22 cellular contexts compared by ENCODE assay signal in the genomic region with DNA sequence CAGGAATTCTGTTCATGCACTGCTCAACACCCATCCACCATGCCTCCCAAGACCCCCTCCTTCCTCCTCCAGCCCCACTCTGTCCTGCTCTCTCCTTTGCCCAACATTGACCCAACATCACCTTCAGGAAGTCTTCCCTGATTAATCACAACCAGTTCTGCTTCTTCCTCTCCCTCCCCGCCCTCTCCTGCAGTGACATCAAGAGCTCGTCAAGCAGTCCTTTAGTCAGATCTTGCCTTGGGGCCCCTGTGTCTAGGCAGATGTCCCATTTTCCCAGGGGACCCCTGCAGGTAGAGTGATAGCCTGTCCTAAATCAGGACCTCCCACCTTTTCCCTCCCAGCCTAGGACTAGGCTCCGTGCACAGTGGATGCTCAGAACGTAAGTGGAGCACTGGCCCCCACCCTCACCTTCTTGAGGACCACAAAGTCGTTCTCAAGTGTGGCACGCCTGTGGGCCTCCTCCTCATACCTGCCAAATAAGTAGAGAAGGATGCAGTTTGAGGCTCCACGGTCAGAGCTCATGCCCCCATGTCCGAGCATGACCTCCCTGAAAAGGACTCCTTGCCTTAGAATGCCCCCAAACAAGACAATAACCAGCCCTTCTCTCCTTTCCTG. TPM values are rescaled to one million over a fixed set of nuclear protein-coding genes. Genes with fewer than 3 reads are reported as not detected.
DNase-seq lines count a peak whose midpoint lies in the region; ATAC-seq, FAIRE-seq and TF ChIP-seq lines count a peak whose summit lies in the region.
"Had no signal": no experiment of that assay in that cellular context is flagged by ENCODE, and none has a peak within 500 bp of the region (broad histone marks: within the 10 kb centered on the region; RNA-seq: fewer than 3 reads in every experiment).

No MANE protein-coding gene starts in this region.

- 1% methylated on average over 8 of the region's 8 CpGs for WGBS in K562 (ENCODE audit: insufficient coverage, low coverage, missing lambda C conversion rate)
- no CpG with 5 or more reads among the region's 8 CpGs for WGBS in trophoblast cell (ENCODE audit: extremely low coverage, insufficient coverage, insufficient read length)

- no peaks in the 10 kb centered on the region for H3K9me1 ChIP-seq in K562 (ENCODE audit: control insufficient read depth, insufficient read depth, low read length)

- no peak for TF ChIP-seq POLR2A in K562 (conservative IDR thresholded peaks at IDR 0.05)

- POLR2A ChIA-PET in K562 (lab: Yijun Ruan, JAX) = interaction anchor here (0.6 kb wide), 1 partner anchor 14 kb away, joined by 5 read pairs; no protein-coding TSS in a partner anchor

- H4K12ac ChIP-seq in trophoblast cell (ENCODE audit: low read depth, low read length) = no peak overlapping the region

- no peak overlapping the region for H4K8ac ChIP-seq in trophoblast cell (ENCODE audit: low read depth, low read length)

- DNase-seq in K562 (ENCODE audit: extremely low read depth in 1 of 4, low spot score in 3 of 4) = no peak
- DNase-seq in epithelial cell of prostate (ENCODE audit: low read depth, low spot score) = no peak
- DNase-seq in trophoblast cell = peak; percentile 44 to 68
- no peak for DNase-seq in stimulated activated CD4-positive, alpha-beta T cell treated with anti-CD3 and anti-CD28 coated beads, Interleukin-2, amount 100 ng/mL, for 48 hours
- DNase-seq in SK-N-DZ (ENCODE audit: low spot score) = no peak
- DNase-seq in GDM1 (lab: John Stamatoyannopoulos, UW) = no peak
- DNase-seq: BE2C; CD8-positive, alpha-beta T cell; COR-L47; DMS153; DMS79 treated with DMSO at 0.1 percent for 48 hours; EL had no signal

- no peak overlapping the region for H2AK5ac ChIP-seq in trophoblast cell (ENCODE audit: low read length)

- no peak for ATAC-seq in K562
- ATAC-seq in HG03039 (IDR thresholded peaks at IDR 0.05; ENCODE audit: unreplicated experiment) = no peak
- ATAC-seq: CD8-positive, alpha-beta T cell had no signal

- H4K20me1 ChIP-seq in K562 (replicated peaks; ENCODE audit: control insufficient read depth, insufficient read depth, low read length) = peaks cover 6% of the 10 kb centered on the region; the same call in 1 of the 2 replicates

- H3K4me2 ChIP-seq in K562 (ENCODE audit: insufficient read depth, low read length) (no peak overlapping the region), trophoblast cell (ENCODE audit: low read length) (no peak overlapping the region)
- H3K4me2 ChIP-seq: A549 had no signal

- no peak overlapping the region for H3K14ac ChIP-seq in trophoblast cell (ENCODE audit: low read length)

- in situ Hi-C loops in K562 (cut with MboI) = no loop called here

- H2BK120ac ChIP-seq in trophoblast cell (ENCODE audit: insufficient read depth, low read length, poor library complexity) = no peak overlapping the region

- no peak overlapping the region for H2BK12ac ChIP-seq in trophoblast cell (ENCODE audit: low read length)

- no peak overlapping the region for H2BK5ac ChIP-seq in trophoblast cell (ENCODE audit: low read depth, low read length, poor library complexity)

- no peak for TF ChIP-seq CTCF in K562 (IDR thresholded peaks at IDR 0.05 in 2 of 3, conservative IDR thresholded peaks at IDR 0.05 in 1 of 3; ENCODE audit: insufficient read depth in 2 of 3, low read depth in 1 of 3, low read length in 3 of 3)

- no peak for FAIRE-seq in K562 (lab: Jason Lieb, UNC)
- FAIRE-seq: A549, D721Med, G401.6, GM12892, H1, HTR-8/SVneo had no signal

- H2AFZ ChIP-seq in K562 (ENCODE audit: low read depth, low read length) (no peak overlapping the region), trophoblast cell (ENCODE audit: insufficient read depth, low read length, poor library complexity) (no peak overlapping the region)

- H3K27ac ChIP-seq in K562 (ENCODE audit: extremely low read depth, low read depth, low read length) (no peak overlapping the region), epithelial cell of prostate (peak overlapping the region; percentile 52), trophoblast cell (ENCODE audit: low read depth, low read length) (no peak overlapping the region)
- H3K27ac ChIP-seq: A549, C4-2B had no signal

- H3K4me1 ChIP-seq in K562 (replicated peaks in 1 of 2; ENCODE audit: control insufficient read depth in 2 of 2, insufficient read depth in 2 of 2, low read length in 2 of 2) (no peaks in the 10 kb centered on the region), trophoblast cell (ENCODE audit: control insufficient read depth in 1 of 2, insufficient read depth in 2 of 2, low read length in 2 of 2) (peaks cover 4 to 6% of the 10 kb centered on the region in 2 experiments)
- H3K4me1 ChIP-seq: BE2C, HAP-1 had no signal

- H3K9me3 ChIP-seq in K562 (replicated peaks; ENCODE audit: control insufficient read depth, insufficient read depth, low read depth, low read length) = no peaks in the 10 kb centered on the region
- H3K9me3 ChIP-seq in trophoblast cell (ENCODE audit: insufficient read depth, low read depth, low read length) = peaks cover 3% of the 10 kb centered on the region
- H3K9me3 ChIP-seq: A549, BE2C, HAP-1 had no signal

- no peak overlapping the region for H3K4me3 ChIP-seq in K562
- no peak overlapping the region for H3K4me3 ChIP-seq in trophoblast cell (ENCODE audit: low read depth, low read length)
- H3K4me3 ChIP-seq: A549, HAP-1 had no signal

- intact Hi-C loops in K562 (cut with micrococcal nuclease) = no loop called here

- no peak overlapping the region for H3K18ac ChIP-seq in trophoblast cell (ENCODE audit: low read length)

- H3K4ac ChIP-seq in trophoblast cell (ENCODE audit: low read depth, low read length) = no peak overlapping the region

- peaks cover 20 to 65% of the 10 kb centered on the region in 2 experiments; a peak in 4 of 5 replicates for H3K27me3 ChIP-seq in K562 (ENCODE audit: control insufficient read depth in 2 of 2, insufficient read depth in 2 of 2, low read length in 2 of 2)
- H3K27me3 ChIP-seq in trophoblast cell (ENCODE audit: insufficient read depth, low read length) = no peaks in the 10 kb centered on the region

- no peak overlapping the region for H4K91ac ChIP-seq in trophoblast cell (ENCODE audit: low read depth, low read length)

- no peaks in the 10 kb centered on the region for H3K79me2 ChIP-seq in K562 (ENCODE audit: control insufficient read depth, insufficient read depth, low read length)
- H3K79me2 ChIP-seq in trophoblast cell (ENCODE audit: control insufficient read depth, insufficient read depth, low read length, poor library complexity) = no peaks in the 10 kb centered on the region

- TF ChIP-seq RAD21 in K562 (CRISPR knock-in tag; conservative IDR thresholded peaks at IDR 0.05 in 1 of 2, IDR thresholded peaks at IDR 0.05 in 1 of 2) = no peak

- no peaks in the 10 kb centered on the region for H3K79me1 ChIP-seq in trophoblast cell (ENCODE audit: low read length)

- no peak for TF ChIP-seq EP300 in K562 (IDR thresholded peaks at IDR 0.05; ENCODE audit: low read length)

- H3K9ac ChIP-seq in K562 (ENCODE audit: insufficient read depth in 1 of 2, low read depth in 2 of 2, low read length in 2 of 2) = no peak overlapping the region
- H3K9ac ChIP-seq in trophoblast cell (ENCODE audit: low read length) = no peak overlapping the region

- no peak overlapping the region for H3K23ac ChIP-seq in trophoblast cell (ENCODE audit: low read length)

- BruUV-seq in K562 (replicated peaks; lab: Mats Ljungman, UMichigan) = no TSS peak

- H3K36me3 ChIP-seq in K562 (ENCODE audit: control insufficient read depth, insufficient read depth, low read length) = no peaks in the 10 kb centered on the region
- no peaks in the 10 kb centered on the region for H3K36me3 ChIP-seq in trophoblast cell (ENCODE audit: control insufficient read depth in 1 of 2, insufficient read depth in 2 of 2, low read length in 2 of 2)
- H3K36me3 ChIP-seq: BE2C, HAP-1 had no signal

- CTCF ChIA-PET in K562 (lab: Yijun Ruan, JAX; ENCODE audit: low intra/inter-chr PET ratio) = no interaction called here

RNA-seq across cellular contexts. Expression of a gene that starts 2.3 kb away (rescaled TPM):
- total RNA-seq in K562 (2011; cell fraction: chromatin; rRNA removed; ENCODE audit: low replicate concordance) = not detected in 2 replicates
- not detected in 2 replicates for total RNA-seq in K562 (2011; cell fraction: nucleolus; rRNA removed)
- total RNA-seq in K562 (2011; cell fraction: nucleoplasm; rRNA removed) = not detected in 2 replicates
- total RNA-seq in K562 (2014; rRNA removed) (not detected in 2 replicates), K562 (2014; rRNA removed; fragmentation: Illumina TruSeq; extraction: Trizol) (not detected in 2 replicates), K562 (2015; rRNA removed; fragmentation: Illumina TruSeq; extraction: Trizol) (not detected in 2 replicates), K562 (2021) (not detected in 2 replicates)
- polyA plus RNA-seq in K562 (2011; rRNA removed) (0.08 TPM in 1 of 2 replicates, not detected in the other), K562 (2014; fragmentation: Illumina TruSeq; extraction: Trizol) (not detected in 2 replicates), K562 (2014; fragmentation: Nextera tagmentation; extraction: Ambion mirVana) (not detected), K562 (2014; rRNA removed) (not detected in 2 replicates)
- polyA plus RNA-seq in K562 (2011; cell fraction: cytosol; rRNA removed) = not detected in 2 replicates
- polyA plus RNA-seq in K562 (2011; cell fraction: nucleus; rRNA removed) = not detected in 2 replicates
- not detected in 2 replicates for polyA plus RNA-seq in K562 (2012)
- not detected in 2 replicates for polyA minus RNA-seq in K562 (2011; rRNA and poly(A)+ RNA removed)
- not detected in 2 replicates for polyA minus RNA-seq in K562 (2011; cell fraction: cytosol; rRNA and poly(A)+ RNA removed)
- polyA minus RNA-seq in K562 (2011; cell fraction: nucleus; rRNA and poly(A)+ RNA removed) = not detected in 2 replicates
- 0.10 TPM in 1 of 2 replicates, not detected in the other for polyA plus RNA-seq in trophoblast cell (2013)
- not detected in 2 replicates for polyA plus RNA-seq in SK-N-DZ (2014; cell fraction: cytosol; rRNA removed)
- polyA plus RNA-seq in SK-N-DZ (2014; cell fraction: nucleus; rRNA removed) = not detected in 2 replicates
- total RNA-seq: CD8-positive, alpha-beta T cell; H1 had no signal
- polyA plus RNA-seq: AG04450, H1 had no signal

RNA-seq across cellular contexts. Expression of a gene that starts 12.4 kb away (rescaled TPM):
- total RNA-seq in K562 (2011; cell fraction: chromatin; rRNA removed; ENCODE audit: low replicate concordance) = 1.7 and 5.7 TPM in 2 replicates
- total RNA-seq in K562 (2011; cell fraction: nucleolus; rRNA removed) = 2.2 and 3.8 TPM in 2 replicates
- total RNA-seq in K562 (2011; cell fraction: nucleoplasm; rRNA removed) = 1.9 TPM in 2 replicates
- total RNA-seq in K562 (2014; rRNA removed) (0.08 and 0.32 TPM in 2 replicates), K562 (2014; rRNA removed; fragmentation: Illumina TruSeq; extraction: Trizol) (0.07 TPM in 1 of 2 replicates, not detected in the other), K562 (2015; rRNA removed; fragmentation: Illumina TruSeq; extraction: Trizol) (not detected in 2 replicates), K562 (2021) (0.09 and 0.27 TPM in 2 replicates)
- polyA plus RNA-seq in K562 (2011; rRNA removed) (0.81 and 2.3 TPM in 2 replicates), K562 (2014; fragmentation: Illumina TruSeq; extraction: Trizol) (0.14 TPM in 1 of 2 replicates, not detected in the other), K562 (2014; fragmentation: Nextera tagmentation; extraction: Ambion mirVana) (under 1 TPM; 0.03 to 0.08 TPM), K562 (2014; rRNA removed) (0.22 and 0.23 TPM in 2 replicates)
- polyA plus RNA-seq in K562 (2011; cell fraction: cytosol; rRNA removed) = 0.59 and 2.4 TPM in 2 replicates
- polyA plus RNA-seq in K562 (2011; cell fraction: nucleus; rRNA removed) = 5.8 and 21.4 TPM in 2 replicates
- 0.71 and 2.0 TPM in 2 replicates for polyA plus RNA-seq in K562 (2012)
- polyA minus RNA-seq in K562 (2011; rRNA and poly(A)+ RNA removed) = 0.48 and 1.0 TPM in 2 replicates
- 0.95 TPM in 1 of 2 replicates, not detected in the other for polyA minus RNA-seq in K562 (2011; cell fraction: cytosol; rRNA and poly(A)+ RNA removed)
- 0.22 and 1.2 TPM in 2 replicates for polyA minus RNA-seq in K562 (2011; cell fraction: nucleus; rRNA and poly(A)+ RNA removed)
- polyA plus RNA-seq in trophoblast cell (2013) = not detected in 2 replicates
- polyA plus RNA-seq in SK-N-DZ (2014; cell fraction: cytosol; rRNA removed) = not detected in 2 replicates
- polyA plus RNA-seq in SK-N-DZ (2014; cell fraction: nucleus; rRNA removed) = not detected in 2 replicates
- total RNA-seq: CD8-positive, alpha-beta T cell; H1 had no signal
- polyA plus RNA-seq: H1 had no signal

RNA-seq across cellular contexts. Expression of a gene that starts 32.5 kb away (rescaled TPM):
- total RNA-seq in K562 (2011; cell fraction: chromatin; rRNA removed; ENCODE audit: low replicate concordance) = not detected in 2 replicates
- total RNA-seq in K562 (2011; cell fraction: nucleolus; rRNA removed) = not detected in 2 replicates
- total RNA-seq in K562 (2011; cell fraction: nucleoplasm; rRNA removed) = not detected in 2 replicates
- total RNA-seq in K562 (2014; rRNA removed) = not detected in 2 replicates
- not detected in 2 replicates for total RNA-seq in K562 (2014; rRNA removed; fragmentation: Illumina TruSeq; extraction: Trizol)
- not detected in 2 replicates for total RNA-seq in K562 (2015; rRNA removed; fragmentation: Illumina TruSeq; extraction: Trizol)
- not detected in 2 replicates for total RNA-seq in K562 (2021)
- not detected in 2 replicates for polyA plus RNA-seq in K562 (2011; rRNA removed)
- not detected in 2 replicates for polyA plus RNA-seq in K562 (2011; cell fraction: cytosol; rRNA removed)
- 0.06 TPM in 1 of 2 replicates, not detected in the other for polyA plus RNA-seq in K562 (2011; cell fraction: nucleus; rRNA removed)
- not detected in 2 replicates for polyA plus RNA-seq in K562 (2012)
- not detected in 2 replicates for polyA plus RNA-seq in K562 (2014; fragmentation: Illumina TruSeq; extraction: Trizol)
- polyA plus RNA-seq in K562 (2014; fragmentation: Nextera tagmentation; extraction: Ambion mirVana) = not detected
- polyA plus RNA-seq in K562 (2014; rRNA removed) = not detected in 2 replicates
- not detected in 2 replicates for polyA minus RNA-seq in K562 (2011; rRNA and poly(A)+ RNA removed)
- polyA minus RNA-seq in K562 (2011; cell fraction: cytosol; rRNA and poly(A)+ RNA removed) = not detected in 2 replicates
- polyA minus RNA-seq in K562 (2011; cell fraction: nucleus; rRNA and poly(A)+ RNA removed) = not detected in 2 replicates
- polyA plus RNA-seq in trophoblast cell (2013) = not detected in 2 replicates
- polyA plus RNA-seq in SK-N-DZ (2014; cell fraction: cytosol; rRNA removed) = not detected in 2 replicates
- not detected in 2 replicates for polyA plus RNA-seq in SK-N-DZ (2014; cell fraction: nucleus; rRNA removed)
- total RNA-seq: CD8-positive, alpha-beta T cell; H1 had no signal
- polyA plus RNA-seq: H1 had no signal

RNA-seq across cellular contexts. Expression of a gene that starts 50.5 kb away (rescaled TPM):
- total RNA-seq in K562 (2011; cell fraction: chromatin; rRNA removed; ENCODE audit: low replicate concordance) = not detected in 2 replicates
- not detected in 2 replicates for total RNA-seq in K562 (2011; cell fraction: nucleolus; rRNA removed)
- not detected in 2 replicates for total RNA-seq in K562 (2011; cell fraction: nucleoplasm; rRNA removed)
- not detected in 2 replicates for total RNA-seq in K562 (2014; rRNA removed)
- total RNA-seq in K562 (2014; rRNA removed; fragmentation: Illumina TruSeq; extraction: Trizol) = not detected in 2 replicates
- not detected in 2 replicates for total RNA-seq in K562 (2015; rRNA removed; fragmentation: Illumina TruSeq; extraction: Trizol)
- total RNA-seq in K562 (2021) = not detected in 2 replicates
- polyA plus RNA-seq in K562 (2011; rRNA removed) = not detected in 2 replicates
- not detected in 2 replicates for polyA plus RNA-seq in K562 (2011; cell fraction: cytosol; rRNA removed)
- not detected in 2 replicates for polyA plus RNA-seq in K562 (2011; cell fraction: nucleus; rRNA removed)
- polyA plus RNA-seq in K562 (2012) = not detected in 2 replicates
- not detected in 2 replicates for polyA plus RNA-seq in K562 (2014; fragmentation: Illumina TruSeq; extraction: Trizol)
- polyA plus RNA-seq in K562 (2014; fragmentation: Nextera tagmentation; extraction: Ambion mirVana) = not detected
- not detected in 2 replicates for polyA plus RNA-seq in K562 (2014; rRNA removed)
- not detected in 2 replicates for polyA minus RNA-seq in K562 (2011; rRNA and poly(A)+ RNA removed)
- polyA minus RNA-seq in K562 (2011; cell fraction: cytosol; rRNA and poly(A)+ RNA removed) = not detected in 2 replicates
- not detected in 2 replicates for polyA minus RNA-seq in K562 (2011; cell fraction: nucleus; rRNA and poly(A)+ RNA removed)
- polyA plus RNA-seq in trophoblast cell (2013) = not detected in 2 replicates
- polyA plus RNA-seq in SK-N-DZ (2014; cell fraction: cytosol; rRNA removed) = not detected in 2 replicates
- polyA plus RNA-seq in SK-N-DZ (2014; cell fraction: nucleus; rRNA removed) = not detected in 2 replicates
- total RNA-seq: CD8-positive, alpha-beta T cell; H1 had no signal
- polyA plus RNA-seq: AG04450, H1 had no signal

RNA-seq across cellular contexts. Expression of a gene that starts 58.4 kb away (rescaled TPM):
- total RNA-seq in K562 (2011; cell fraction: chromatin; rRNA removed; ENCODE audit: low replicate concordance) = 132 and 303 TPM in 2 replicates
- 225 and 301 TPM in 2 replicates for total RNA-seq in K562 (2011; cell fraction: nucleolus; rRNA removed)
- 196 and 242 TPM in 2 replicates for total RNA-seq in K562 (2011; cell fraction: nucleoplasm; rRNA removed)
- total RNA-seq in K562 (2014; rRNA removed) = 262 and 326 TPM in 2 replicates
- total RNA-seq in K562 (2014; rRNA removed; fragmentation: Illumina TruSeq; extraction: Trizol) = 157 and 159 TPM in 2 replicates
- total RNA-seq in K562 (2015; rRNA removed; fragmentation: Illumina TruSeq; extraction: Trizol) = 193 and 197 TPM in 2 replicates
- total RNA-seq in K562 (2021) = 364 and 392 TPM in 2 replicates
- 616 and 661 TPM in 2 replicates for polyA plus RNA-seq in K562 (2011; rRNA removed)
- 730 and 1,428 TPM in 2 replicates for polyA plus RNA-seq in K562 (2011; cell fraction: cytosol; rRNA removed)
- 253 and 293 TPM in 2 replicates for polyA plus RNA-seq in K562 (2011; cell fraction: nucleus; rRNA removed)
- 420 and 432 TPM in 2 replicates for polyA plus RNA-seq in K562 (2012)
- polyA plus RNA-seq in K562 (2014; fragmentation: Illumina TruSeq; extraction: Trizol) = 260 and 315 TPM in 2 replicates
- polyA plus RNA-seq in K562 (2014; fragmentation: Nextera tagmentation; extraction: Ambion mirVana) = 10 to 100 TPM; 41.5 to 49.8 TPM
- polyA plus RNA-seq in K562 (2014; rRNA removed) = 388 and 435 TPM in 2 replicates
- 930 and 1,077 TPM in 2 replicates for polyA minus RNA-seq in K562 (2011; rRNA and poly(A)+ RNA removed)
- polyA minus RNA-seq in K562 (2011; cell fraction: cytosol; rRNA and poly(A)+ RNA removed) = 578 and 629 TPM in 2 replicates
- 134 and 183 TPM in 2 replicates for polyA minus RNA-seq in K562 (2011; cell fraction: nucleus; rRNA and poly(A)+ RNA removed)
- polyA plus RNA-seq in trophoblast cell (2013) = 5,322 and 5,443 TPM in 2 replicates
- polyA plus RNA-seq in SK-N-DZ (2014; cell fraction: cytosol; rRNA removed) = 1.5 and 1.8 TPM in 2 replicates
- polyA plus RNA-seq in SK-N-DZ (2014; cell fraction: nucleus; rRNA removed) = 0.25 and 0.31 TPM in 2 replicates

Comparison
In these comparisons a context has a peak if more than half of its experiments do, and no peak if none do; other contexts are left out.
1. DNase-seq: peak in trophoblast cell (2 of 2); none in K562 (0 of 4), epithelial cell of prostate (single experiment), stimulated activated CD4-positive, alpha-beta T cell treated with anti-CD3 and anti-CD28 coated beads, Interleukin-2, amount 100 ng/mL, for 48 hours (0 of 2), SK-N-DZ (single experiment) and GDM1 (single experiment).